8 cellular contexts compared by ENCODE assay signal in genomic region chr6:136496449-136496848, GRCh38. TPM values are rescaled to one million over a fixed set of nuclear protein-coding genes. Genes with fewer than 3 reads are reported as not detected.
DNase-seq lines count a peak whose midpoint lies in the region; ATAC-seq, FAIRE-seq and TF ChIP-seq lines count a peak whose summit lies in the region.
"Not testable (repeated sequence)": the region's sequence is repeated elsewhere in the genome, so short reads cannot be mapped to it uniquely, and the experiment has no call there.

No MANE protein-coding gene starts in this region.

- not testable (repeated sequence) for H3K4me2 ChIP-seq in GM23338

- peaks cover 13% of the 10 kb centered on the region for H3K27me3 Mint-ChIP-seq in GM23338 (ENCODE audit: insufficient read depth, low read depth, poor library complexity)
- H3K27me3 Mint-ChIP-seq in WTC11 (ENCODE audit: low read depth) = not testable (repeated sequence)

- POLR2A ChIA-PET in HEK293 (lab: Yijun Ruan, JAX); WTC11 (lab: Charles Lee): not testable (repeated sequence)

- intact Hi-C loops in left colon (cut with DNase I, micrococcal nuclease); mucosa of descending colon (cut with DNase I, micrococcal nuclease): not testable (repeated sequence)

- not testable (repeated sequence) for FAIRE-seq in small intestine (lab: Jason Lieb, UNC)

- peaks cover 77% of the 10 kb centered on the region for H3K4me1 Mint-ChIP-seq in GM23338
- peaks cover 82% of the 10 kb centered on the region for H3K4me1 Mint-ChIP-seq in WTC11

- H2AFZ ChIP-seq in GM23338 = not testable (repeated sequence)

- not testable (repeated sequence) for H3K36me3 Mint-ChIP-seq in GM23338 (ENCODE audit: low read depth); WTC11

- H3K79me2 ChIP-seq in GM23338 (replicated peaks; ENCODE audit: insufficient read depth) = peaks cover 92% of the 10 kb centered on the region

- ATAC-seq in GM23338, WTC11: not testable (repeated sequence)
- peak; percentile 63 for ATAC-seq in left colon
- peak; percentile 59 for ATAC-seq in mucosa of descending colon

- not testable (repeated sequence) for H3K27ac Mint-ChIP-seq in GM23338
- peak overlapping the region; percentile 3; the same call in 1 of the 2 replicates for H3K27ac Mint-ChIP-seq in WTC11

- H4K20me1 ChIP-seq in GM23338 (replicated peaks; ENCODE audit: insufficient read depth) = not testable (repeated sequence)

- not testable (repeated sequence) for H3K36me3 ChIP-seq in GM23338 (ENCODE audit: insufficient read depth); HEK293 (ENCODE audit: control insufficient read depth in 2 of 2, insufficient read depth in 1 of 2, low read length in 2 of 2); mucosa of descending colon (ENCODE audit: low read depth); mucosa of stomach (ENCODE audit: control insufficient read depth, insufficient read depth, low read length); small intestine (ENCODE audit: control insufficient read depth in 2 of 2, insufficient read depth in 2 of 2, low read length in 2 of 2)

- peak overlapping the region; percentile 73; the same call in 1 of the 2 replicates for H3K27ac ChIP-seq in GM23338 (ENCODE audit: low read depth)
- not testable (repeated sequence) for H3K27ac ChIP-seq in HEK293 (ENCODE audit: extremely low read depth, low read depth, low read length); small intestine (ENCODE audit: low read depth in 1 of 2, low read length in 1 of 2)

- DNase-seq in DMS53 (lab: John Stamatoyannopoulos, UW) (peak; percentile 4), left colon (peak in 1 of 2 donors; percentile 12), small intestine (peak; percentile 22)
- DNase-seq in GM23338 (ENCODE audit: low spot score); WTC11 (ENCODE audit: low spot score); mucosa of descending colon: not testable (repeated sequence)

- peaks cover 65% of the 10 kb centered on the region for H3K4me1 ChIP-seq in GM23338 (ENCODE audit: insufficient read depth)
- H3K4me1 ChIP-seq in HEK293 (ENCODE audit: control insufficient read depth, insufficient read depth, low read length); mucosa of descending colon (ENCODE audit: low read depth); mucosa of stomach (ENCODE audit: control insufficient read depth, insufficient read depth, low read length); small intestine (ENCODE audit: control insufficient read depth in 2 of 2, insufficient read depth in 1 of 2, low read depth in 1 of 2, low read length in 1 of 2): not testable (repeated sequence)

- peak overlapping the region; percentile 13 for H3K9ac ChIP-seq in mucosa of stomach (ENCODE audit: low read length)

- not testable (repeated sequence) for H3K9me3 Mint-ChIP-seq in GM23338, WTC11

- not testable (repeated sequence) for H3K4me3 Mint-ChIP-seq in GM23338, WTC11

- not testable (repeated sequence) for H3K9me2 ChIP-seq in GM23338 (ENCODE audit: insufficient read depth)

- not testable (repeated sequence) for H3K9me3 ChIP-seq in HEK293 (ENCODE audit: control insufficient read depth, insufficient read depth, low read depth, low read length); mucosa of descending colon; mucosa of stomach (ENCODE audit: control insufficient read depth, low read length); small intestine (ENCODE audit: control insufficient read depth, low read depth)

- not testable (repeated sequence) for H3F3A ChIP-seq in GM23338 (replicated peaks; ENCODE audit: low read depth)

- WGBS in small intestine, 3 donors = 54 to 59% (median 58%) methylated on average over 2 of the region's 2 CpGs

- CTCF ChIA-PET in HEK293 (lab: Yijun Ruan, JAX) (interaction anchor here (1.0 kb wide), 1 partner anchor 29 kb away, joined by 3 read pairs; no protein-coding TSS in a partner anchor), WTC11 (lab: Charles Lee) (interaction anchor here (0.6 to 1.2 kb wide), 6 partner anchors 30 to 1590 kb away, joined by 3 to 5 read pairs (median 4); no protein-coding TSS in a partner anchor)

- not testable (repeated sequence) for TF ChIP-seq CTCF in GM23338 (conservative IDR thresholded peaks at IDR 0.05; ENCODE audit: low read depth in 2 of 2); HEK293 (tag by site-specific recombination; IDR thresholded peaks at IDR 0.05); WTC11 (IDR thresholded peaks at IDR 0.05); mucosa of descending colon (IDR thresholded peaks at IDR 0.05)

- not testable (repeated sequence) for H3K27me3 ChIP-seq in GM23338 (ENCODE audit: insufficient read depth); mucosa of stomach (ENCODE audit: control insufficient read depth, insufficient read depth, low read length); small intestine (ENCODE audit: control insufficient read depth in 2 of 2, insufficient read depth in 2 of 2, low read length in 2 of 2)

- not testable (repeated sequence) for H3K4me3 ChIP-seq in GM23338; HEK293 (ENCODE audit: low read depth, low read length); mucosa of descending colon; mucosa of stomach (ENCODE audit: low read length); small intestine (ENCODE audit: low read depth in 1 of 2, low read length in 2 of 2)

TF ChIP-seq in HEK293, 187 proteins besides CTCF, POLR2A, EP300 and RAD21:
- TF ChIP-seq ZNF362 (tag by site-specific recombination; IDR thresholded peaks at IDR 0.05) = peak; percentile 27; the same call in 1 of the 2 replicates

RNA-seq across cellular contexts. Expression of gene MAP7, which starts 53.8 kb away (rescaled TPM):
- 47.8 and 49.2 TPM in 2 replicates for total RNA-seq in GM23338 (2014; rRNA removed; shearing (Covaris generic))
- polyA plus RNA-seq in GM23338 (2016; fragmentation: Nextera tagmentation; extraction: Ambion mirVana) (43.2 and 44.7 TPM in 2 replicates), small intestine (10 to 100 TPM; 18.3 to 24.4 (median 18.4) TPM)
- total RNA-seq in WTC11 (2021) (56.6 to 60.5 TPM (median 59.1 TPM) in 3 replicates), left colon (10 to 100 TPM; 72.6 to 82.7 TPM), mucosa of descending colon (10 to 100 TPM; 28.4 to 80.5 (median 68.6) TPM)
